ENCODE assay signal across 12 cellular contexts in the genomic region with DNA sequence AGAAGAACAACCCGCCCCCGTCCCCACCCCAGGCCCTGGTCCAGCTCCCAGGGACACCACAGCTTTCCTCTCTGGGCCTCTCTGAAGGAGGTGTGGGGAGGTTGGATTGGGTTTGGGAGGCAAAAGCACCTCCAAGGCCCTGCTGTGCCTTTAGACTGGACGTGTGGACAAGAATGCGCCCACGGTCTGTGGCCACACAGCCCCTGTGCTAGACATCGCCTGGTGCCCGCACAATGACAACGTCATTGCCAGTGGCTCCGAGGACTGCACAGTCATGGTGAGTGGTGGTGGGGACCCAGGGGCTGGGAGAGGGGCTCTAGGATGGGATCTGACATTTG. TPM values are rescaled to one million over a fixed set of nuclear protein-coding genes. Genes with fewer than 3 reads are reported as not detected.
DNase-seq lines count a peak whose midpoint lies in the region; ATAC-seq and TF ChIP-seq lines count a peak whose summit lies in the region.
"Had no signal": no experiment of that assay in that cellular context is flagged by ENCODE, and none has a peak within 500 bp of the region (broad histone marks: within the 10 kb centered on the region; RNA-seq: fewer than 3 reads in every experiment).

No MANE protein-coding gene starts in this region.

- peak overlapping the region; percentile 97 for H3K4me3 ChIP-seq in CD8-positive, alpha-beta T cell (ENCODE audit: low read depth, low read length)
- H3K4me3 ChIP-seq in naive thymus-derived CD4-positive, alpha-beta T cell (ENCODE audit: low read length) = peak overlapping the region; percentile 100

- H3K27me3 Mint-ChIP-seq in CD8-positive, alpha-beta T cell (ENCODE audit: low read depth) = no peaks in the 10 kb centered on the region
- H3K27me3 Mint-ChIP-seq in naive thymus-derived CD4-positive, alpha-beta T cell = no peaks in the 10 kb centered on the region

- peaks cover 36% of the 10 kb centered on the region for H3K36me3 Mint-ChIP-seq in CD8-positive, alpha-beta T cell
- H3K36me3 Mint-ChIP-seq in activated naive CD4-positive, alpha-beta T cell treated with anti-CD3 and anti-CD28 coated beads, Interleukin-2, amount 50 U/mL, for 72 hours = peaks cover 36 to 38% of the 10 kb centered on the region in 2 donors
- H3K36me3 Mint-ChIP-seq in naive thymus-derived CD4-positive, alpha-beta T cell = peaks cover 4 to 38% (median 21%) of the 10 kb centered on the region in 5 donors

- peak overlapping the region; percentile 91 for H3K27ac ChIP-seq in CD8-positive, alpha-beta T cell (ENCODE audit: low read depth, low read length)
- H3K27ac ChIP-seq in KOPT-K1 (ENCODE audit: low read depth, low read length, poor library complexity, severe bottlenecking) = peak overlapping the region; percentile 99
- H3K27ac ChIP-seq in naive thymus-derived CD4-positive, alpha-beta T cell (ENCODE audit: low read depth, low read length) = peak overlapping the region; percentile 85

- no peak for TF ChIP-seq CTCF in CD8-positive, alpha-beta T cell (IDR thresholded peaks at IDR 0.05)

- peak overlapping the region; percentile 96 for H3K27ac Mint-ChIP-seq in CD8-positive, alpha-beta T cell
- H3K27ac Mint-ChIP-seq in activated naive CD4-positive, alpha-beta T cell treated with anti-CD3 and anti-CD28 coated beads, Interleukin-2, amount 50 U/mL, for 72 hours = peak overlapping the region; percentile 94 to 98
- H3K27ac Mint-ChIP-seq in naive thymus-derived CD4-positive, alpha-beta T cell = peak overlapping the region; percentile 93 to 97 (median 96)
- H3K27ac Mint-ChIP-seq: H9 had no signal

- peaks cover 42% of the 10 kb centered on the region for H3K36me3 ChIP-seq in CD8-positive, alpha-beta T cell (ENCODE audit: insufficient read depth, low read length)
- H3K36me3 ChIP-seq in KOPT-K1 (ENCODE audit: insufficient read depth, low read length) = peaks cover 34% of the 10 kb centered on the region
- peaks cover 9 to 35% (median 26%) of the 10 kb centered on the region in 3 experiments for H3K36me3 ChIP-seq in naive thymus-derived CD4-positive, alpha-beta T cell (ENCODE audit: control insufficient read depth in 2 of 3, insufficient read depth in 3 of 3, low read length in 3 of 3)
- H3K36me3 ChIP-seq: sigmoid colon had no signal

- H3K9me3 Mint-ChIP-seq in CD8-positive, alpha-beta T cell = no peaks in the 10 kb centered on the region
- no peaks in the 10 kb centered on the region for H3K9me3 Mint-ChIP-seq in activated naive CD4-positive, alpha-beta T cell treated with anti-CD3 and anti-CD28 coated beads, Interleukin-2, amount 50 U/mL, for 72 hours
- peaks cover 0 to 5% (median 0%) of the 10 kb centered on the region in 11 donors for H3K9me3 Mint-ChIP-seq in naive thymus-derived CD4-positive, alpha-beta T cell
- H3K9me3 Mint-ChIP-seq: H9 had no signal

- peaks cover 34% of the 10 kb centered on the region for H3K4me1 ChIP-seq in CD8-positive, alpha-beta T cell (ENCODE audit: insufficient read depth, low read length)
- H3K4me1 ChIP-seq in naive thymus-derived CD4-positive, alpha-beta T cell (ENCODE audit: control insufficient read depth in 2 of 2, insufficient read depth in 2 of 2, low read length in 2 of 2) = peaks cover 28 to 36% of the 10 kb centered on the region in 2 donors

- peak overlapping the region; percentile 95 for H3K4me3 Mint-ChIP-seq in CD8-positive, alpha-beta T cell
- peak overlapping the region; percentile 96 to 99 (median 98) for H3K4me3 Mint-ChIP-seq in naive thymus-derived CD4-positive, alpha-beta T cell

- H3K4me1 Mint-ChIP-seq in CD8-positive, alpha-beta T cell (ENCODE audit: low read depth) = peaks cover 35% of the 10 kb centered on the region
- peaks cover 15 to 33% (median 23%) of the 10 kb centered on the region in 7 donors for H3K4me1 Mint-ChIP-seq in naive thymus-derived CD4-positive, alpha-beta T cell

- no peak for DNase-seq in CD8-positive, alpha-beta T cell
- DNase-seq in activated naive CD4-positive, alpha-beta T cell treated with anti-CD3 and anti-CD28 coated beads, Interleukin-2, amount 50 U/mL, for 72 hours (ENCODE audit: low spot score in 2 of 2) = no peak
- peak in 2 of 9 donors; percentile 5 to 13 for DNase-seq in naive thymus-derived CD4-positive, alpha-beta T cell
- DNase-seq in SKM-1 (lab: John Stamatoyannopoulos, UW; ENCODE audit: unreplicated experiment) = no peak
- no peak for DNase-seq in NCI-H1092 (lab: John Stamatoyannopoulos, UW)
- DNase-seq: DMS153, NCI-H1436 treated with DMSO at 0.1 percent for 48 hours had no signal

- POLR2A ChIA-PET in CD8-positive, alpha-beta T cell (lab: Charles Lee) = interaction anchor here (0.6 to 7.0 kb wide), 21 partner anchors 18 to 494 kb away, joined by 3 to 130 read pairs (median 4); a partner anchor contains a TSS
- POLR2A ChIA-PET in naive thymus-derived CD4-positive, alpha-beta T cell (lab: Charles Lee) = interaction anchor here (0.6 to 7.7 kb wide), 23 partner anchors 11 to 473 kb away, joined by 3 to 216 read pairs (median 6); a partner anchor contains a TSS

- no peaks in the 10 kb centered on the region for H3K9me3 ChIP-seq in CD8-positive, alpha-beta T cell (ENCODE audit: low read length)
- no peaks in the 10 kb centered on the region for H3K9me3 ChIP-seq in KOPT-K1 (ENCODE audit: insufficient read depth, low read length, poor library complexity, severe bottlenecking)
- no peaks in the 10 kb centered on the region for H3K9me3 ChIP-seq in naive thymus-derived CD4-positive, alpha-beta T cell (ENCODE audit: control insufficient read depth in 2 of 3, low read length in 3 of 3)
- H3K9me3 ChIP-seq: sigmoid colon had no signal

- CTCF ChIA-PET in CD8-positive, alpha-beta T cell (lab: Charles Lee) = interaction anchor here (1.0 to 2.3 kb wide), 10 partner anchors 13 to 223 kb away, joined by 3 to 17 read pairs (median 4); a partner anchor contains a TSS
- CTCF ChIA-PET in naive thymus-derived CD4-positive, alpha-beta T cell (lab: Charles Lee) = interaction anchor here (0.6 to 2.8 kb wide), 6 partner anchors 66 to 314 kb away, joined by 3 to 16 read pairs (median 4); a partner anchor contains a TSS

- H3K27me3 ChIP-seq in CD8-positive, alpha-beta T cell (ENCODE audit: insufficient read depth, low read length) = no peaks in the 10 kb centered on the region
- H3K27me3 ChIP-seq in naive thymus-derived CD4-positive, alpha-beta T cell (ENCODE audit: control insufficient read depth in 2 of 2, insufficient read depth in 2 of 2, low read length in 2 of 2) = no peaks in the 10 kb centered on the region
- H3K27me3 ChIP-seq: sigmoid colon had no signal

- no peak for ATAC-seq in CD8-positive, alpha-beta T cell
- ATAC-seq in activated naive CD4-positive, alpha-beta T cell treated with anti-CD3 and anti-CD28 coated beads, Interleukin-2, amount 50 U/mL, for 72 hours = peak in 1 of 2 donors; percentile 0
- ATAC-seq in naive thymus-derived CD4-positive, alpha-beta T cell = no peak
- no peak for ATAC-seq in HG03196 (IDR thresholded peaks at IDR 0.05; ENCODE audit: unreplicated experiment)
- no peak for ATAC-seq in GM21381 (IDR thresholded peaks at IDR 0.05; ENCODE audit: unreplicated experiment)

- intact Hi-C loops in CD8-positive, alpha-beta T cell (cut with DNase I, micrococcal nuclease) = no loop called here
- intact Hi-C loops in naive thymus-derived CD4-positive, alpha-beta T cell (cut with micrococcal nuclease) = no loop called here

RNA-seq across cellular contexts. Expression of a gene that starts 3.0 kb away (rescaled TPM):
- 100 to 1,000 TPM; 352 to 364 TPM for total RNA-seq in CD8-positive, alpha-beta T cell
- total RNA-seq in activated naive CD4-positive, alpha-beta T cell treated with anti-CD3 and anti-CD28 coated beads, Interleukin-2, amount 50 U/mL, for 72 hours = 1,000 to 10,000 TPM in 1 of 2 donors, 100 to 1,000 TPM in 1; 672 to 1,124 TPM
- 1,000 to 10,000 TPM in 1 of 5 experiments, 100 to 1,000 TPM in 4; 609 to 1,666 (median 826) TPM for total RNA-seq in naive thymus-derived CD4-positive, alpha-beta T cell
- polyA plus RNA-seq in naive thymus-derived CD4-positive, alpha-beta T cell = 1,000 to 10,000 TPM; 1,289 to 1,601 TPM

RNA-seq across cellular contexts. Expression of a gene that starts 7.1 kb away (rescaled TPM):
- total RNA-seq in CD8-positive, alpha-beta T cell = 10 to 100 TPM; 55.5 to 56.2 TPM
- 100 to 1,000 TPM; 158 to 173 TPM for total RNA-seq in activated naive CD4-positive, alpha-beta T cell treated with anti-CD3 and anti-CD28 coated beads, Interleukin-2, amount 50 U/mL, for 72 hours
- total RNA-seq in naive thymus-derived CD4-positive, alpha-beta T cell = 100 to 1,000 TPM in 1 of 5 experiments, 10 to 100 TPM in 4; 51.3 to 173 (median 69.8) TPM
- 100 to 1,000 TPM; 168 to 205 TPM for polyA plus RNA-seq in naive thymus-derived CD4-positive, alpha-beta T cell

RNA-seq across cellular contexts. Expression of a gene that starts 7.3 kb away (rescaled TPM):
- 10 to 100 TPM; 22.7 to 23.1 TPM for total RNA-seq in CD8-positive, alpha-beta T cell
- total RNA-seq in activated naive CD4-positive, alpha-beta T cell treated with anti-CD3 and anti-CD28 coated beads, Interleukin-2, amount 50 U/mL, for 72 hours = 10 to 100 TPM; 46.4 to 84.7 TPM
- total RNA-seq in naive thymus-derived CD4-positive, alpha-beta T cell = 10 to 100 TPM; 41.8 to 84.5 (median 49.5) TPM
- polyA plus RNA-seq in naive thymus-derived CD4-positive, alpha-beta T cell = 10 to 100 TPM; 36.4 to 40.0 TPM

RNA-seq across cellular contexts. Expression of a gene that starts 12.6 kb away (rescaled TPM):
- total RNA-seq in CD8-positive, alpha-beta T cell = 10 to 100 TPM; 15.1 to 17.8 TPM
- 10 to 100 TPM; 18.0 to 31.9 TPM for total RNA-seq in activated naive CD4-positive, alpha-beta T cell treated with anti-CD3 and anti-CD28 coated beads, Interleukin-2, amount 50 U/mL, for 72 hours
- 10 to 100 TPM; 25.3 to 34.8 (median 32.8) TPM for total RNA-seq in naive thymus-derived CD4-positive, alpha-beta T cell
- 1 to 10 TPM in 1 of 2 donors, under 1 TPM in 1; 0.51 to 1.1 TPM for polyA plus RNA-seq in naive thymus-derived CD4-positive, alpha-beta T cell
